8 cellular contexts compared by ENCODE assay signal in genomic region chr7:151251926-151252835, GRCh38. TPM values are rescaled to one million over a fixed set of nuclear protein-coding genes. Genes with fewer than 3 reads are reported as not detected.
A peak's percentile ranks its signal among the peaks of the same experiment; 100 is the strongest.
DNase-seq lines count a peak whose midpoint lies in the region; ATAC-seq and TF ChIP-seq lines count a peak whose summit lies in the region.

No MANE protein-coding gene starts in this region.

- H3K4me3 ChIP-seq in adrenal gland (peak overlapping the region in 3 of 4 donors; percentile 27 to 80 (median 30)), parathyroid adenoma (ENCODE audit: low read depth, low read length) (peak overlapping the region; percentile 72)

- intact Hi-C loops in adrenal gland (cut with DNase I) = no loop called here
- intact Hi-C loops in left ventricle myocardium superior (cut with micrococcal nuclease) = no loop called here

- no peaks in the 10 kb centered on the region for H3K36me3 ChIP-seq in adrenal gland (replicated peaks in 1 of 2)
- H3K36me3 ChIP-seq in parathyroid adenoma (ENCODE audit: control insufficient read depth, insufficient read depth, low read length) = no peaks in the 10 kb centered on the region

- H3K4me1 ChIP-seq in adrenal gland (replicated peaks in 1 of 2) (peaks cover 44% of the 10 kb centered on the region in 2 donors), parathyroid adenoma (peaks cover 30% of the 10 kb centered on the region)

- peak overlapping the region; percentile 97 for H2AFZ ChIP-seq in parathyroid adenoma

- peak overlapping the region; percentile 89 for H3K4me2 ChIP-seq in parathyroid adenoma (ENCODE audit: low read length)

- H3K79me2 ChIP-seq in parathyroid adenoma = no peaks in the 10 kb centered on the region

- H3K27me3 ChIP-seq in adrenal gland (no peaks in the 10 kb centered on the region), parathyroid adenoma (ENCODE audit: control insufficient read depth, insufficient read depth, low read length) (no peaks in the 10 kb centered on the region)

- TF ChIP-seq POLR2A in adrenal gland (IDR thresholded peaks at IDR 0.05) = peak in 1 of 2 donors; percentile 55

- no peak overlapping the region for H3K9ac ChIP-seq in parathyroid adenoma

- H3K27ac ChIP-seq in adrenal gland (peak overlapping the region in 4 of 5 donors; percentile 63 to 99 (median 87)), parathyroid adenoma (peak overlapping the region; percentile 87)

- TF ChIP-seq CTCF in AG09319 (IDR thresholded peaks at IDR 0.05; ENCODE audit: low read depth, low read length) (no peak), adrenal gland (IDR thresholded peaks at IDR 0.05) (no peak), parathyroid adenoma (IDR thresholded peaks at IDR 0.05) (no peak)

- WGBS in adrenal gland, 4 donors = 4 to 10% (median 5%) methylated on average over 22 to 52 of the region's 52 CpGs

- no peaks in the 10 kb centered on the region for H3K9me3 ChIP-seq in adrenal gland (replicated peaks in 1 of 3)
- no peaks in the 10 kb centered on the region for H3K9me3 ChIP-seq in parathyroid adenoma (ENCODE audit: control insufficient read depth, low read length)

- peak; percentile 58 for ATAC-seq in left ventricle myocardium superior
- ATAC-seq in GM21360 (IDR thresholded peaks at IDR 0.05; ENCODE audit: unreplicated experiment) = no peak
- ATAC-seq in HG03442 (IDR thresholded peaks at IDR 0.05; ENCODE audit: unreplicated experiment) = no peak

- DNase-seq in AG09319 (ENCODE audit: extremely low read depth, low read depth) (peak; percentile 49), HuH-7 (ENCODE audit: low spot score) (peak; percentile 89), adrenal gland (peak; percentile 82 to 85 (median 83)), left ventricle myocardium superior (peak; percentile 90), UCSD-AML1 (lab: John Stamatoyannopoulos, UW; ENCODE audit: unreplicated experiment) (no peak)

RNA-seq across cellular contexts. Expression of gene SMARCD3, which starts 3.7 kb away (rescaled TPM):
- total RNA-seq in adrenal gland = 100 to 1,000 TPM in 5 of 8 donors, 10 to 100 TPM in 3; 62.7 to 147 (median 105) TPM
- polyA plus RNA-seq in adrenal gland = 100 to 1,000 TPM in 2 of 3 donors, 10 to 100 TPM in 1; 46.4 to 194 (median 147) TPM
- 132 TPM for total RNA-seq in left ventricle myocardium superior

RNA-seq across cellular contexts. Expression of gene CHPF2, which starts 19.9 kb away (rescaled TPM):
- total RNA-seq in adrenal gland (10 to 100 TPM; 42.9 to 84.1 (median 63.2) TPM), left ventricle myocardium superior (12.1 TPM)
- polyA plus RNA-seq in adrenal gland = 10 to 100 TPM; 15.8 to 87.8 (median 58.7) TPM

RNA-seq across cellular contexts. Expression of gene ABCF2, which starts 25.2 kb away (rescaled TPM):
- total RNA-seq in adrenal gland (100 to 1,000 TPM in 1 of 8 donors, 10 to 100 TPM in 7; 20.8 to 110 (median 31.0) TPM), left ventricle myocardium superior (27.6 TPM)
- 10 to 100 TPM; 15.6 to 36.9 (median 16.1) TPM for polyA plus RNA-seq in adrenal gland

RNA-seq across cellular contexts. Expression of gene H2BK1, which starts 41.9 kb away (rescaled TPM):
- total RNA-seq in adrenal gland (not detected), left ventricle myocardium superior (not detected)
- not detected for polyA plus RNA-seq in adrenal gland
